ENCODE assay signal across 9 cellular contexts in the genomic region with DNA sequence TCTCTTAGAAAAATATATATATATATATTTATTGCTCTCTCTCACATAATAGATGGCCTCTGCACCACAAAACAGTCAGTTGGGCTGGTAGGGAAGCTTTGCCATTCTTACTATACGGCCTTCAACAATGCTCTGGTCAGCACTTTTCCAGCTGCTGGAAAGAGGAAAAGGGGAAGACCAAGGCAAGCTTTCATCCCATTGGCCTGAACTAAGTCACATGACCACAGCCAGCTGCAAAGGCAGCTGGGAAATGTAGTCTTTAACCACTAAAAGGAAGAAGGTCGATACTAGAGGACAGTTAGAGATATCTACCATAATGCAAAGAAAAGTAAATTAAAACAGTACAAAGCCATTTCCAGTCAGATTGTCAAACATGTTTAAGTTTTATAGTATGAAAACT. TPM values are rescaled to one million over a fixed set of nuclear protein-coding genes. Genes with fewer than 3 reads are reported as not detected.
A peak's percentile ranks its signal among the peaks of the same experiment; 100 is the strongest.
DNase-seq lines count a peak whose midpoint lies in the region; ATAC-seq, FAIRE-seq and TF ChIP-seq lines count a peak whose summit lies in the region.
"Had no signal": no experiment of that assay in that cellular context is flagged by ENCODE, and none has a peak within 500 bp of the region (broad histone marks: within the 10 kb centered on the region; RNA-seq: fewer than 3 reads in every experiment).

No MANE protein-coding gene starts in this region.

- intact Hi-C loops in A673 (cut with micrococcal nuclease; ENCODE audit: unreplicated experiment) (no loop called here), gastrocnemius medialis (cut with DNase I; ENCODE audit: low total_unique reads) (no loop called here)

- H2AFZ ChIP-seq in GM23338 = no peak overlapping the region

- no peaks in the 10 kb centered on the region for H3K4me1 Mint-ChIP-seq in GM23338
- no peaks in the 10 kb centered on the region for H3K4me1 Mint-ChIP-seq in T-helper 2 cell treated with Interferon-gamma antibody and Interleukin-4, amounts not matched to agents 5 μg/mL and 100 μg/mL, for 36 hours (ENCODE audit: low read depth)

- H3F3A ChIP-seq in GM23338 (replicated peaks; ENCODE audit: low read depth) = no peaks in the 10 kb centered on the region

- FAIRE-seq in RCC 7860 (lab: Jason Lieb, UNC) = peak; percentile 16

- H3K36me3 ChIP-seq in A673 (ENCODE audit: insufficient read depth, low read length, poor library complexity, severe bottlenecking) (no peaks in the 10 kb centered on the region), GM23338 (ENCODE audit: insufficient read depth) (no peaks in the 10 kb centered on the region), gastrocnemius medialis (no peaks in the 10 kb centered on the region)
- H3K36me3 ChIP-seq: thoracic aorta had no signal

- DNase-seq in A673 (ENCODE audit: low spot score) (peak; percentile 77), GM23338 (ENCODE audit: low spot score) (peak; percentile 62), RCC 7860 (ENCODE audit: low spot score) (peak; percentile 36), fibroblast of peridontal ligament (ENCODE audit: extremely low read depth) (peak; percentile 44), gastrocnemius medialis (peak; percentile 25 to 49)
- DNase-seq in T-helper 2 cell treated with Interferon-gamma antibody and Interleukin-4, amounts not matched to agents 5 μg/mL and 100 μg/mL, for 36 hours (ENCODE audit: low spot score) = no peak

- no peak overlapping the region for H3K27ac ChIP-seq in A673 (ENCODE audit: low read depth, low read length, poor library complexity, severe bottlenecking)
- H3K27ac ChIP-seq in GM23338 (ENCODE audit: low read depth) = no peak overlapping the region
- H3K27ac ChIP-seq in gastrocnemius medialis = no peak overlapping the region
- H3K27ac ChIP-seq: thoracic aorta had no signal

- BruUV-seq in A673 (replicated peaks; lab: Mats Ljungman, UMichigan) = no TSS peak

- no peaks in the 10 kb centered on the region for H3K79me2 ChIP-seq in GM23338 (replicated peaks; ENCODE audit: insufficient read depth)

- H3K27me3 ChIP-seq in A673 (replicated peaks; ENCODE audit: insufficient read depth, low read depth, low read length, poor library complexity) (no peaks in the 10 kb centered on the region), GM23338 (ENCODE audit: insufficient read depth) (no peaks in the 10 kb centered on the region), gastrocnemius medialis (no peaks in the 10 kb centered on the region)

- H3K4me3 Mint-ChIP-seq in GM23338 = no peak overlapping the region
- H3K4me3 Mint-ChIP-seq in T-helper 2 cell treated with Interferon-gamma antibody and Interleukin-4, amounts not matched to agents 5 μg/mL and 100 μg/mL, for 36 hours = no peak overlapping the region

- H3K27me3 Mint-ChIP-seq in GM23338 (ENCODE audit: insufficient read depth, low read depth, poor library complexity) = no peaks in the 10 kb centered on the region
- peaks cover 22% of the 10 kb centered on the region for H3K27me3 Mint-ChIP-seq in T-helper 2 cell treated with Interferon-gamma antibody and Interleukin-4, amounts not matched to agents 5 μg/mL and 100 μg/mL, for 36 hours (ENCODE audit: low read depth)

- no peak overlapping the region for H3K4me2 ChIP-seq in GM23338

- H3K9me3 ChIP-seq in A673 (ENCODE audit: low read depth, low read length, poor library complexity, severe bottlenecking) (no peaks in the 10 kb centered on the region), gastrocnemius medialis (no peaks in the 10 kb centered on the region)
- H3K9me3 ChIP-seq: thoracic aorta had no signal

- H3K4me1 ChIP-seq in A673 (ENCODE audit: insufficient read depth, low read length, poor library complexity, severe bottlenecking) = peaks cover 3% of the 10 kb centered on the region
- H3K4me1 ChIP-seq in GM23338 (ENCODE audit: insufficient read depth) = no peaks in the 10 kb centered on the region
- no peaks in the 10 kb centered on the region for H3K4me1 ChIP-seq in gastrocnemius medialis

- no peaks in the 10 kb centered on the region for H4K20me1 ChIP-seq in GM23338 (replicated peaks; ENCODE audit: insufficient read depth)

- ATAC-seq in GM23338 = peak; percentile 56
- peak; percentile 90 to 97 for ATAC-seq in gastrocnemius medialis
- ATAC-seq in HG02885 (IDR thresholded peaks at IDR 0.05; ENCODE audit: poor library complexity, unreplicated experiment) = no peak
- no peak for ATAC-seq in HG03108 (IDR thresholded peaks at IDR 0.05; ENCODE audit: unreplicated experiment)

- H3K4me3 ChIP-seq in A673 (ENCODE audit: low read depth, low read length, poor library complexity, severe bottlenecking) (no peak overlapping the region), GM23338 (no peak overlapping the region), gastrocnemius medialis (peak overlapping the region in 2 of 4 donors; percentile 10 to 25)
- H3K4me3 ChIP-seq: thoracic aorta had no signal

- H3K9me3 Mint-ChIP-seq in GM23338 = peaks cover 7% of the 10 kb centered on the region; the same call in 2 of the 3 replicates
- H3K9me3 Mint-ChIP-seq in T-helper 2 cell treated with Interferon-gamma antibody and Interleukin-4, amounts not matched to agents 5 μg/mL and 100 μg/mL, for 36 hours = no peaks in the 10 kb centered on the region

- TF ChIP-seq POLR2A in gastrocnemius medialis (IDR thresholded peaks at IDR 0.05) = no peak

- in situ Hi-C loops in gastrocnemius medialis (cut with MboI; ENCODE audit: low sequenced_read_pairs in 4 of 4) = no loop called here

- TF ChIP-seq CTCF in A673 (conservative IDR thresholded peaks at IDR 0.05; ENCODE audit: low read depth, low read length) (no peak), GM23338 (conservative IDR thresholded peaks at IDR 0.05; ENCODE audit: low read depth in 2 of 2) (no peak), gastrocnemius medialis (IDR thresholded peaks at IDR 0.05 in 4 of 5, conservative IDR thresholded peaks at IDR 0.05 in 1 of 5) (no peak)

- POLR2A ChIA-PET in A673 (lab: Charles Lee; ENCODE audit: low non-redundant PET) = interaction anchor here (0.9 kb wide), 1 partner anchor 47 kb away, joined by 3 read pairs; no protein-coding TSS in a partner anchor

- H3K27ac Mint-ChIP-seq in GM23338 = no peak overlapping the region
- H3K27ac Mint-ChIP-seq in T-helper 2 cell treated with Interferon-gamma antibody and Interleukin-4, amounts not matched to agents 5 μg/mL and 100 μg/mL, for 36 hours = no peak overlapping the region

- peaks cover 6% of the 10 kb centered on the region; the same call in 2 of the 3 replicates for H3K36me3 Mint-ChIP-seq in GM23338 (ENCODE audit: low read depth)
- no peaks in the 10 kb centered on the region for H3K36me3 Mint-ChIP-seq in T-helper 2 cell treated with Interferon-gamma antibody and Interleukin-4, amounts not matched to agents 5 μg/mL and 100 μg/mL, for 36 hours (ENCODE audit: low read depth)

- CTCF ChIA-PET in A673 (lab: Charles Lee) = no interaction called here

- no peaks in the 10 kb centered on the region for H3K9me2 ChIP-seq in GM23338 (ENCODE audit: insufficient read depth)

TF ChIP-seq in GM23338, 12 proteins besides CTCF, POLR2A, EP300 and RAD21:
- no peak for TF ChIP-seq EZH2phosphoT487 (IDR thresholded peaks at IDR 0.05; ENCODE audit: unreplicated experiment)
- TF ChIP-seq, protein P1, sequence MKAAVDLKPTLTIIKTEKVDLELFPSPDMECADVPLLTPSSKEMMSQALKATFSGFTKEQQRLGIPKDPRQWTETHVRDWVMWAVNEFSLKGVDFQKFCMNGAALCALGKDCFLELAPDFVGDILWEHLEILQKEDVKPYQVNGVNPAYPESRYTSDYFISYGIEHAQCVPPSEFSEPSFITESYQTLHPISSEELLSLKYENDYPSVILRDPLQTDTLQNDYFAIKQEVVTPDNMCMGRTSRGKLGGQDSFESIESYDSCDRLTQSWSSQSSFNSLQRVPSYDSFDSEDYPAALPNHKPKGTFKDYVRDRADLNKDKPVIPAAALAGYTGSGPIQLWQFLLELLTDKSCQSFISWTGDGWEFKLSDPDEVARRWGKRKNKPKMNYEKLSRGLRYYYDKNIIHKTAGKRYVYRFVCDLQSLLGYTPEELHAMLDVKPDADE (IDR thresholded peaks at IDR 0.05) = peak; percentile 60; the same call in 1 of the 2 replicates

RNA-seq across cellular contexts. Expression of a gene that starts 58.4 kb away (rescaled TPM):
- total RNA-seq in A673 (2021) = 301 and 326 TPM in 2 replicates
- total RNA-seq in GM23338 (2014; rRNA removed; shearing (Covaris generic)) = 16.2 and 17.6 TPM in 2 replicates
- 11.6 and 12.5 TPM in 2 replicates for polyA plus RNA-seq in GM23338 (2016; fragmentation: Nextera tagmentation; extraction: Ambion mirVana)
- 1 to 10 TPM in 3 of 4 donors, under 1 TPM in 1; 0.53 to 5.2 (median 4.3) TPM for total RNA-seq in gastrocnemius medialis

Comparison
In these comparisons a context has a peak if more than half of its experiments do, and no peak if none do; other contexts are left out.
1. ATAC-seq: peak in GM23338 (single experiment) and gastrocnemius medialis (2 of 2); none in HG02885 (single experiment) and HG03108 (single experiment).
2. RNA of a gene that starts 58.4 kb away (total RNA-seq): 301 to 326 TPM in A673; 16.2 to 17.6 TPM in GM23338 and 0.53 to 5.2 TPM in gastrocnemius medialis; every median in the first group is over 10 times any median in the second.